16 cellular contexts compared by ENCODE assay signal in genomic region chr12:75951399-75952228, GRCh38.
A peak's percentile ranks its signal among the peaks of the same experiment; 100 is the strongest.
DNase-seq lines count a peak whose midpoint lies in the region; ATAC-seq, FAIRE-seq and TF ChIP-seq lines count a peak whose summit lies in the region.
"Had no signal": no experiment of that assay in that cellular context is flagged by ENCODE, and none has a peak within 500 bp of the region (broad histone marks: within the 10 kb centered on the region; RNA-seq: fewer than 3 reads in every experiment).

No MANE protein-coding gene starts in this region.

- no peak overlapping the region for H3K4me2 ChIP-seq in GM23338

- no peak for DNase-seq in GM23338 (ENCODE audit: low spot score)
- DNase-seq in SK-N-MC (ENCODE audit: low read depth, low spot score), result no peak
- peak; percentile 34 for DNase-seq in fibroblast of mammary gland (ENCODE audit: low read depth)
- no peak for DNase-seq in SW 1271 (lab: John Stamatoyannopoulos, UW)
- DNase-seq in HK-2 (ENCODE audit: unreplicated experiment), result no peak
- DNase-seq: aorta; dorsolateral prefrontal cortex; stimulated activated CD4-positive, alpha-beta T cell treated with anti-CD3 and anti-CD28 coated beads, Interleukin-2, amount 100 ng/mL, for 24 hours; stimulated activated naive B cell treated with anti-CD40 and anti-IgM and Interleukin-4, amounts not matched to agents 10 μg/mL and 1 μg/mL and 100 μg/mL, for 72 hours had no signal

- no peaks in the 10 kb centered on the region for H3K9me3 ChIP-seq in SK-N-MC (ENCODE audit: low read depth, low read length)

- H3K4me1 ChIP-seq in GM23338 (ENCODE audit: insufficient read depth), result peaks cover 20% of the 10 kb centered on the region

- TF ChIP-seq CTCF in GM23338 (conservative IDR thresholded peaks at IDR 0.05; ENCODE audit: low read depth in 2 of 2) (no peak), fibroblast of mammary gland (conservative IDR thresholded peaks at IDR 0.05; ENCODE audit: control insufficient read depth, insufficient read depth, low read depth, low read length) (no peak)

- ATAC-seq in GM23338 (no peak), GM18861 (IDR thresholded peaks at IDR 0.05; ENCODE audit: unreplicated experiment) (no peak), HG03432 (IDR thresholded peaks at IDR 0.05; ENCODE audit: unreplicated experiment) (no peak)
- ATAC-seq: stimulated activated naive B cell treated with anti-CD40 and anti-IgM and Interleukin-4, amounts not matched to agents 10 μg/mL and 1 μg/mL and 100 μg/mL, for 72 hours had no signal

- H3K27me3 ChIP-seq in GM23338 (ENCODE audit: insufficient read depth), result no peaks in the 10 kb centered on the region
- H3K27me3 ChIP-seq: dorsolateral prefrontal cortex had no signal

- no peak overlapping the region for H3K27ac ChIP-seq in GM23338 (ENCODE audit: low read depth)
- H3K27ac ChIP-seq in SK-N-MC, result peak overlapping the region; percentile 47; the same call in 1 of the 2 replicates
- H3K27ac ChIP-seq: dorsolateral prefrontal cortex, HL-60 had no signal

- H3F3A ChIP-seq in GM23338 (replicated peaks; ENCODE audit: low read depth), result no peaks in the 10 kb centered on the region

- H3K79me2 ChIP-seq in GM23338 (replicated peaks; ENCODE audit: insufficient read depth), result no peaks in the 10 kb centered on the region

- no peak overlapping the region for H2AFZ ChIP-seq in GM23338

- peak overlapping the region; percentile 45; the same call in 1 of the 2 replicates for H3K27ac Mint-ChIP-seq in GM23338
- H3K27ac Mint-ChIP-seq: activated T-helper 1 cell treated with anti-CD3 and anti-CD28 coated beads, Interleukin-12 subunit alpha, Interleukin-12 subunit beta, Interleukin-2, Interleukin-4 antibody, amounts not matched to agents 30 ng/mL and 10 ng/mL and 1 ng/mL, durations not matched to agents 14 hours and 24 hours and 36 hours; B cell; stimulated activated naive B cell treated with anti-CD40 and anti-IgM and Interleukin-4, amounts not matched to agents 10 μg/mL and 1 μg/mL and 100 μg/mL, for 72 hours had no signal

- no peak overlapping the region for H3K4me3 Mint-ChIP-seq in GM23338
- H3K4me3 Mint-ChIP-seq: activated T-helper 1 cell treated with anti-CD3 and anti-CD28 coated beads, Interleukin-12 subunit alpha, Interleukin-12 subunit beta, Interleukin-2, Interleukin-4 antibody, amounts not matched to agents 30 ng/mL and 10 ng/mL and 1 ng/mL, durations not matched to agents 14 hours and 24 hours and 36 hours; B cell; stimulated activated naive B cell treated with anti-CD40 and anti-IgM and Interleukin-4, amounts not matched to agents 10 μg/mL and 1 μg/mL and 100 μg/mL, for 72 hours had no signal

- peak; percentile 89 for FAIRE-seq in A204.1 (lab: Jason Lieb, UNC)
- FAIRE-seq: frontal cortex had no signal

- no peaks in the 10 kb centered on the region for H3K36me3 Mint-ChIP-seq in GM23338 (ENCODE audit: low read depth)
- H3K36me3 Mint-ChIP-seq: stimulated activated naive B cell treated with anti-CD40 and anti-IgM and Interleukin-4, amounts not matched to agents 10 μg/mL and 1 μg/mL and 100 μg/mL, for 72 hours had no signal

- H3K36me3 ChIP-seq in GM23338 (ENCODE audit: insufficient read depth), result no peaks in the 10 kb centered on the region
- H3K36me3 ChIP-seq in SK-N-MC (ENCODE audit: insufficient read depth, low read length), result no peaks in the 10 kb centered on the region

- peaks cover 40% of the 10 kb centered on the region for H3K4me1 Mint-ChIP-seq in GM23338
- H3K4me1 Mint-ChIP-seq: B cell had no signal

- H3K4me3 ChIP-seq in GM23338 (no peak overlapping the region), SK-N-MC (no peak overlapping the region), fibroblast of mammary gland (ENCODE audit: control insufficient read depth, low read depth, low read length) (no peak overlapping the region)
- H3K4me3 ChIP-seq: dorsolateral prefrontal cortex had no signal

- H3K9me3 Mint-ChIP-seq in GM23338, result no peaks in the 10 kb centered on the region
- H3K9me3 Mint-ChIP-seq: activated T-helper 1 cell treated with anti-CD3 and anti-CD28 coated beads, Interleukin-12 subunit alpha, Interleukin-12 subunit beta, Interleukin-2, Interleukin-4 antibody, amounts not matched to agents 30 ng/mL and 10 ng/mL and 1 ng/mL, durations not matched to agents 14 hours and 24 hours and 36 hours; stimulated activated naive B cell treated with anti-CD40 and anti-IgM and Interleukin-4, amounts not matched to agents 10 μg/mL and 1 μg/mL and 100 μg/mL, for 72 hours had no signal

- H3K9me2 ChIP-seq in GM23338 (ENCODE audit: insufficient read depth), result no peaks in the 10 kb centered on the region

- no peak overlapping the region for H3K9ac ChIP-seq in SK-N-MC (ENCODE audit: insufficient read length)

- H3K27me3 Mint-ChIP-seq in GM23338 (ENCODE audit: insufficient read depth, low read depth, poor library complexity), result peaks cover 4% of the 10 kb centered on the region

- no peaks in the 10 kb centered on the region for H4K20me1 ChIP-seq in GM23338 (replicated peaks; ENCODE audit: insufficient read depth)

TF ChIP-seq in GM23338, 12 proteins besides CTCF, POLR2A, EP300 and RAD21:
- TF ChIP-seq STAT1 (IDR thresholded peaks at IDR 0.05; ENCODE audit: unreplicated experiment), result no peak
- TF ChIP-seq ZNF331 (CRISPR knock-in tag; IDR thresholded peaks at IDR 0.05; ENCODE audit: low read depth), result no peak
- no peak for TF ChIP-seq NANOG (IDR thresholded peaks at IDR 0.05; ENCODE audit: borderline replicate concordance)
- TF ChIP-seq ZNF114 (CRISPR knock-in tag; IDR thresholded peaks at IDR 0.05), result no peak
- no peak for TF ChIP-seq JUNB (IDR thresholded peaks at IDR 0.05; ENCODE audit: unreplicated experiment)
TF ChIP-seq in GM23338: peak in this region for 0.
